In the genomic region with DNA sequence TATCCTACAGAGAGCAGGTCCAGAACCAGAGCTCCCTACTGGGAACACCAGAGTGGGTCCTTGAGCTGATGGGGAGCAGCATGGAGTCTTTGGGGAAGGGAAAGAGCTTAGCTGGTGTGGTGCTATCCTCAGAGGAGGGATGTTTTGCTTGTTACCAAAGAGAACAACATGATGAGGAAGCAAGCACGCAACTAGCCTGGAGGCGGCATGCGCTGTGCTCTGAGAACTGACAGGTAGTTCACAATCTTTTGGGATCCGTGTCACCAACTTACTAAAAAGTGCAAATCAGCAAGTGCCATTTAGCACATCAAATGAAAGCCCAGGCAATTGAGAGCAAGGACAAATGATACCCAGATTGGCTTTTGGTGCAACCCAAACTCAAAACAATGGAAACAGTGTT, we compare ENCODE assay signal across 2 cellular contexts.
TF ChIP-seq lines count a peak whose summit lies in the region.

No MANE protein-coding gene starts in this region.

TF ChIP-seq in GM23338, 12 proteins besides CTCF, POLR2A, EP300 and RAD21:
- no peak for TF ChIP-seq NANOG (IDR thresholded peaks at IDR 0.05; ENCODE audit: borderline replicate concordance)
- TF ChIP-seq, protein P1, sequence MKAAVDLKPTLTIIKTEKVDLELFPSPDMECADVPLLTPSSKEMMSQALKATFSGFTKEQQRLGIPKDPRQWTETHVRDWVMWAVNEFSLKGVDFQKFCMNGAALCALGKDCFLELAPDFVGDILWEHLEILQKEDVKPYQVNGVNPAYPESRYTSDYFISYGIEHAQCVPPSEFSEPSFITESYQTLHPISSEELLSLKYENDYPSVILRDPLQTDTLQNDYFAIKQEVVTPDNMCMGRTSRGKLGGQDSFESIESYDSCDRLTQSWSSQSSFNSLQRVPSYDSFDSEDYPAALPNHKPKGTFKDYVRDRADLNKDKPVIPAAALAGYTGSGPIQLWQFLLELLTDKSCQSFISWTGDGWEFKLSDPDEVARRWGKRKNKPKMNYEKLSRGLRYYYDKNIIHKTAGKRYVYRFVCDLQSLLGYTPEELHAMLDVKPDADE (IDR thresholded peaks at IDR 0.05): no peak
- TF ChIP-seq ZNF331 (CRISPR knock-in tag; IDR thresholded peaks at IDR 0.05; ENCODE audit: low read depth): no peak
- no peak for TF ChIP-seq POLR2AphosphoS5 (IDR thresholded peaks at IDR 0.05; ENCODE audit: low read depth)
- TF ChIP-seq JUNB (IDR thresholded peaks at IDR 0.05; ENCODE audit: unreplicated experiment): no peak
- TF ChIP-seq STAT1 (IDR thresholded peaks at IDR 0.05; ENCODE audit: unreplicated experiment): no peak
- TF ChIP-seq EZH2 (IDR thresholded peaks at IDR 0.05; ENCODE audit: low read depth, unreplicated experiment): no peak
- no peak for TF ChIP-seq ZNF114 (CRISPR knock-in tag; IDR thresholded peaks at IDR 0.05)
TF ChIP-seq in GM23338: peak in this region for 0.

TF ChIP-seq in H1, 55 proteins besides CTCF, POLR2A, EP300 and RAD21:
- TF ChIP-seq POU5F1 (IDR thresholded peaks at IDR 0.05; ENCODE audit: low read depth, low read length) (no peak), CTBP2 (IDR thresholded peaks at IDR 0.05; ENCODE audit: borderline replicate concordance, insufficient read depth, insufficient read length, low read length) (no peak), SIRT6 (IDR thresholded peaks at IDR 0.05; ENCODE audit: low read length) (no peak), JUND (IDR thresholded peaks at IDR 0.05; ENCODE audit: low read length) (no peak), GABPA (IDR thresholded peaks at IDR 0.05; ENCODE audit: borderline replicate concordance, insufficient read depth, low read length) (no peak), HDAC6 (IDR thresholded peaks at IDR 0.05; ENCODE audit: low read depth, low read length) (no peak), HDAC2 (IDR thresholded peaks at IDR 0.05; ENCODE audit: borderline replicate concordance in 1 of 2, low read depth in 2 of 2, low read length in 2 of 2) (no peak), NRF1 (IDR thresholded peaks at IDR 0.05; ENCODE audit: low read depth, low read length) (no peak), ZNF274 (IDR thresholded peaks at IDR 0.05; ENCODE audit: borderline replicate concordance, extremely low read depth, low read length) (no peak), KDM5A (IDR thresholded peaks at IDR 0.05; ENCODE audit: low read length) (no peak)
- TF ChIP-seq, protein P2, sequence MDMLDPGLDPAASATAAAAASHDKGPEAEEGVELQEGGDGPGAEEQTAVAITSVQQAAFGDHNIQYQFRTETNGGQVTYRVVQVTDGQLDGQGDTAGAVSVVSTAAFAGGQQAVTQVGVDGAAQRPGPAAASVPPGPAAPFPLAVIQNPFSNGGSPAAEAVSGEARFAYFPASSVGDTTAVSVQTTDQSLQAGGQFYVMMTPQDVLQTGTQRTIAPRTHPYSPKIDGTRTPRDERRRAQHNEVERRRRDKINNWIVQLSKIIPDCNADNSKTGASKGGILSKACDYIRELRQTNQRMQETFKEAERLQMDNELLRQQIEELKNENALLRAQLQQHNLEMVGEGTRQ (IDR thresholded peaks at IDR 0.05; ENCODE audit: low read length): no peak
- TF ChIP-seq, protein P3, sequence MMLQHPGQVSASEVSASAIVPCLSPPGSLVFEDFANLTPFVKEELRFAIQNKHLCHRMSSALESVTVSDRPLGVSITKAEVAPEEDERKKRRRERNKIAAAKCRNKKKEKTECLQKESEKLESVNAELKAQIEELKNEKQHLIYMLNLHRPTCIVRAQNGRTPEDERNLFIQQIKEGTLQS (IDR thresholded peaks at IDR 0.05; ENCODE audit: insufficient read depth, low read depth, low read length): no peak
